10 cellular contexts compared by ENCODE assay signal in the genomic region with DNA sequence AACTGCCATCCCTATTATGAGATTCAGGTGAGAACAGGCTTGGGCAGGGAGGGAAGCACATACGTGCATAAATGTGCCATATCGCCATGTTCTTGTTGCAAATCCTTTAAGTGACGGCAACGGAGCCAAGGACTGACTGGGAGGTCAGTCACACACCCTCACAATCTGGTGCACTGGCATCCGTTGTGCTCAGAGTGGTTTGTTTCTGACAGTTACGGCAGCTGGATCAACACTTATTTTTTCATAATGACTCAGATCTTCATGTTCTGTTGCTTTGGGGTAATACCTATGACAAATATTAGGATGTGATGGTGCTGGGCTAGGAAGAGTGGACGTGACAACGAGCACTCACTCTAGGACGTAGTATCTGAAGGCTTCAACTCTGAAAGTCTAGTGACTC. TPM values are rescaled to one million over a fixed set of nuclear protein-coding genes. Genes with fewer than 3 reads are reported as not detected.
DNase-seq lines count a peak whose midpoint lies in the region; ATAC-seq and TF ChIP-seq lines count a peak whose summit lies in the region.
"Had no signal": no experiment of that assay in that cellular context is flagged by ENCODE, and none has a peak within 500 bp of the region (broad histone marks: within the 10 kb centered on the region; RNA-seq: fewer than 3 reads in every experiment).

No MANE protein-coding gene starts in this region.

- TF ChIP-seq CTCF in PC-3 (conservative IDR thresholded peaks at IDR 0.05; ENCODE audit: low read depth, low read length) = no peak
- no peak for TF ChIP-seq CTCF in osteoblast (IDR thresholded peaks at IDR 0.05; ENCODE audit: extremely low read depth, low read depth, low read length)
- TF ChIP-seq CTCF in esophagus muscularis mucosa (IDR thresholded peaks at IDR 0.05) = no peak

- no peak for TF ChIP-seq POLR2A in esophagus muscularis mucosa (IDR thresholded peaks at IDR 0.05; ENCODE audit: low read depth)

- no peaks in the 10 kb centered on the region for H3K9me2 ChIP-seq in PC-3 (replicated peaks; ENCODE audit: low read length)

- WGBS in esophagus muscularis mucosa = 90% methylated on average over 9 of the region's 9 CpGs

- intact Hi-C loops in PC-3 (cut with micrococcal nuclease) (no loop called here), esophagus muscularis mucosa (cut with DNase I) (no loop called here)

- H2AFZ ChIP-seq in PC-3 (ENCODE audit: low read length) (no peak overlapping the region), osteoblast (ENCODE audit: low read length) (no peak overlapping the region)

- no peaks in the 10 kb centered on the region for H3K9me3 ChIP-seq in PC-3 (ENCODE audit: low read length)
- no peaks in the 10 kb centered on the region for H3K9me3 ChIP-seq in osteoblast (ENCODE audit: low read depth, low read length)
- peaks cover 0 to 11% (median 3%) of the 10 kb centered on the region in 4 donors for H3K9me3 ChIP-seq in esophagus muscularis mucosa

- no TSS peak for BruUV-seq in PC-3 (replicated peaks; lab: Mats Ljungman, UMichigan)

- no peak for TF ChIP-seq EP300 in esophagus muscularis mucosa (IDR thresholded peaks at IDR 0.05)

- H3F3A ChIP-seq in PC-3 (ENCODE audit: low read length, unreplicated experiment) = no peaks in the 10 kb centered on the region

- POLR2A ChIA-PET in PC-3 (lab: Charles Lee; ENCODE audit: unreplicated experiment) = interaction anchor here (0.5 kb wide), 1 partner anchor 112 kb away, joined by 3 read pairs; no protein-coding TSS in a partner anchor

- no peak overlapping the region for H3K9ac ChIP-seq in PC-3 (ENCODE audit: low read length)

- peak; percentile 63 for DNase-seq in DMS53 (lab: John Stamatoyannopoulos, UW)
- DNase-seq in DMS53 treated with DMSO at 0.1 percent for 48 hours (lab: John Stamatoyannopoulos, UW; ENCODE audit: unreplicated experiment) = no peak
- DNase-seq in HCEC 1CT = peak; percentile 85
- DNase-seq in PC-3 = peak; percentile 56
- no peak for DNase-seq in osteoblast (ENCODE audit: insufficient read length, low spot score, missing footprints)
- DNase-seq in NCI-H1048 (lab: John Stamatoyannopoulos, UW) = no peak
- no peak for DNase-seq in GDM1 (lab: John Stamatoyannopoulos, UW)
- no peak for DNase-seq in esophagus muscularis mucosa (ENCODE audit: extremely low spot score)
- DNase-seq: NCI-H1092 had no signal

- H3K79me2 ChIP-seq in PC-3 (ENCODE audit: low read length) (no peaks in the 10 kb centered on the region), osteoblast (ENCODE audit: insufficient read depth, low read length) (no peaks in the 10 kb centered on the region)

- no peak overlapping the region for H3K4me3 ChIP-seq in PC-3 (ENCODE audit: low read length)
- no peak overlapping the region for H3K4me3 ChIP-seq in osteoblast (ENCODE audit: insufficient read depth, low read length)
- H3K4me3 ChIP-seq in esophagus muscularis mucosa = no peak overlapping the region

- H3K4me2 ChIP-seq in PC-3 (ENCODE audit: low read length) (peak overlapping the region; percentile 55; the same call in 1 of the 2 replicates), osteoblast (ENCODE audit: insufficient read depth, low read length) (peak overlapping the region; percentile 34)

- peak; percentile 62 for ATAC-seq in PC-3

- H3K27me3 ChIP-seq in PC-3 (ENCODE audit: low read length) = no peaks in the 10 kb centered on the region
- no peaks in the 10 kb centered on the region for H3K27me3 ChIP-seq in osteoblast (ENCODE audit: insufficient read depth, low read length)
- H3K27me3 ChIP-seq in esophagus muscularis mucosa = no peaks in the 10 kb centered on the region

- H3K4me1 ChIP-seq in PC-3 (ENCODE audit: insufficient read depth, low read length) (peaks cover 18% of the 10 kb centered on the region), osteoblast (ENCODE audit: insufficient read depth, low read length) (peaks cover 14% of the 10 kb centered on the region), esophagus muscularis mucosa (peaks cover 0 to 6% (median 0%) of the 10 kb centered on the region in 4 donors)

- CTCF ChIA-PET in PC-3 (lab: Charles Lee) = no interaction called here

- H3K27ac ChIP-seq in PC-3 (ENCODE audit: low read length) (peak overlapping the region; percentile 76), osteoblast (ENCODE audit: low read depth, low read length) (no peak overlapping the region), esophagus muscularis mucosa (replicated peaks in 1 of 4) (no peak overlapping the region)
- H3K27ac ChIP-seq: 22Rv1 had no signal

- H4K20me1 ChIP-seq in PC-3 (ENCODE audit: low read length) (no peaks in the 10 kb centered on the region), osteoblast (ENCODE audit: insufficient read depth, low read length) (no peaks in the 10 kb centered on the region)

- no peaks in the 10 kb centered on the region for H3K36me3 ChIP-seq in PC-3 (ENCODE audit: low read depth, low read length)
- H3K36me3 ChIP-seq in osteoblast (ENCODE audit: insufficient read depth, low read length) = no peaks in the 10 kb centered on the region
- H3K36me3 ChIP-seq in esophagus muscularis mucosa = no peaks in the 10 kb centered on the region

RNA-seq across cellular contexts. Expression of a gene that starts 56.2 kb away (rescaled TPM):
- total RNA-seq in PC-3 (2014; rRNA removed) = 16.9 and 18.5 TPM in 2 replicates
- total RNA-seq in osteoblast = 15.0 and 17.7 TPM in 2 replicates
- total RNA-seq in esophagus muscularis mucosa = 10 to 100 TPM; 17.9 to 21.6 (median 19.0) TPM

Comparison
In these comparisons a context has a peak if more than half of its experiments do, and no peak if none do; other contexts are left out.
1. DNase-seq: peak in DMS53 (single experiment), HCEC 1CT (single experiment) and PC-3 (single experiment); none in DMS53 treated with DMSO at 0.1 percent for 48 hours (single experiment), osteoblast (single experiment), NCI-H1048 (single experiment), GDM1 (single experiment) and esophagus muscularis mucosa (single experiment).